In genomic region chr17:28871056-28871579, GRCh38 we compare ENCODE assay signal across 1 cellular context.
TF ChIP-seq lines count a peak whose summit lies in the region.

No MANE protein-coding gene starts in this region.

TF ChIP-seq in H1, 55 proteins besides CTCF, POLR2A, EP300 and RAD21:
- no peak for TF ChIP-seq TBP (IDR thresholded peaks at IDR 0.05; ENCODE audit: low read depth, low read length)
- no peak for TF ChIP-seq CBX8 (IDR thresholded peaks at IDR 0.05; ENCODE audit: borderline replicate concordance, low read depth, low read length)
- no peak for TF ChIP-seq SIRT6 (IDR thresholded peaks at IDR 0.05; ENCODE audit: low read length)
- no peak for TF ChIP-seq KDM1A (IDR thresholded peaks at IDR 0.05; ENCODE audit: borderline replicate concordance, low read length)
- TF ChIP-seq FOSL1 (IDR thresholded peaks at IDR 0.05; ENCODE audit: insufficient read depth, low read depth, low read length), result no peak
